In the genomic region with DNA sequence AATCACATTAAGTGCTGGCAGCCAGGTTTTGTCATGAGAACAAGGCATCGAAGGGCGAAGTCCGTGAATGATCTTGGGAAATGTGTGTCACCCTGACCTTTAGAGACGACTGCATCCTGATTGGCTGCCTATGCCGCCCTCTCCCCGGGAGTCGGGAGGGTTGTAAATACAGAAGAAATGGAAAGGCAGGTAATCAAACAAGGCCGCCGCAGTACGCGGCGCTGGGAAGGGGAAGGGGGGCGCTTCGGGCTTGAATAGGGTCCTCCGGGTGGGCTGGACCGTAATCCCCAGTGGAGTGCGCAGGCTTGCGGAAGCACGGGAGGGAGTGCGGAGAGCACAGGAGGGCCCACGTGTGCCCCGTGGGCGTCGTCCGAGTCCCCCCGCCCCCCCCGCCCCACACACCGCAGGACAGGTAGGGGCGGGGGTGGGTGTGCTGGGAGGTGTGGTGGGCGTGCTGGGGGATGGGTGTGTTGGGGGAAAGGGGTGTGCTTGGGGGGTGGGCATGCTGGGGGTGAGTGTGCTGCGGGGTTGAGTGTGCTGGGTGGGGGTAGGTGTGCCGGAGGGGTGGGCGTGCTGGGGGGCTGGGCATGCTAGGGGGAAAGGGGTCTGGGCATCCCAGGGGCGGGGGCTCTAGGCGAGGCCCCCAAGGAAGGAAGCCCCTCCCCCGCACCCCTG, we compare ENCODE assay signal across 8 cellular contexts.
DNase-seq lines count a peak whose midpoint lies in the region; ATAC-seq and TF ChIP-seq lines count a peak whose summit lies in the region.

No MANE protein-coding gene starts in this region.

- TF ChIP-seq CTCF in astrocyte of the cerebellum (IDR thresholded peaks at IDR 0.05; ENCODE audit: low read depth, low read length, missing control alignments), result no peak

- H3K9ac ChIP-seq in SK-N-MC (ENCODE audit: insufficient read length) (peak overlapping the region; percentile 72), skeletal muscle tissue (ENCODE audit: low read depth in 1 of 3, low read length in 3 of 3) (peak overlapping the region; percentile 89 to 95 (median 92))

- in situ Hi-C loops in HAP-1 (cut with MboI; ENCODE audit: low sequenced_read_pairs), result no loop called here
- in situ Hi-C loops in astrocyte of the cerebellum (cut with HindIII; ENCODE audit: low sequenced_read_pairs), result no loop called here

- H3K4me3 ChIP-seq in HAP-1 (peak overlapping the region; percentile 76), SK-N-MC (peak overlapping the region; percentile 83), astrocyte of the cerebellum (ENCODE audit: low read depth, low read length) (peak overlapping the region; percentile 85), iPS-18c (ENCODE audit: insufficient read depth, low read depth, low read length) (peak overlapping the region; percentile 74), skeletal muscle tissue (ENCODE audit: low read length in 3 of 3) (peak overlapping the region; percentile 83 to 95 (median 86))

- peak; percentile 57 for DNase-seq in A172 (ENCODE audit: low spot score)
- peak; percentile 10 to 52 for DNase-seq in HAP-1 (ENCODE audit: low spot score in 2 of 2)
- no peak for DNase-seq in SK-N-MC (ENCODE audit: low read depth, low spot score)
- no peak for DNase-seq in astrocyte of the cerebellum (ENCODE audit: low read depth)

- H3K27me3 ChIP-seq in HAP-1 (ENCODE audit: low read depth) (no peaks in the 10 kb centered on the region), skeletal muscle tissue (ENCODE audit: control insufficient read depth in 3 of 3, insufficient read depth in 3 of 3, low read length in 3 of 3) (no peaks in the 10 kb centered on the region)

- no peaks in the 10 kb centered on the region for H3K36me3 ChIP-seq in HAP-1 (replicated peaks)
- no peaks in the 10 kb centered on the region for H3K36me3 ChIP-seq in SK-N-MC (ENCODE audit: insufficient read depth, low read length)
- no peaks in the 10 kb centered on the region for H3K36me3 ChIP-seq in skeletal muscle tissue (ENCODE audit: control insufficient read depth in 3 of 3, insufficient read depth in 3 of 3, low read length in 3 of 3)

- H3K27ac ChIP-seq in SK-N-MC (no peak overlapping the region), skeletal muscle tissue (ENCODE audit: low read depth, low read length) (peak overlapping the region; percentile 94)

- ATAC-seq in HG02885 (IDR thresholded peaks at IDR 0.05; ENCODE audit: poor library complexity, unreplicated experiment), result no peak
- ATAC-seq in HG03432 (IDR thresholded peaks at IDR 0.05; ENCODE audit: unreplicated experiment), result no peak

- H3K4me1 ChIP-seq in HAP-1 (peaks cover 6% of the 10 kb centered on the region), skeletal muscle tissue (ENCODE audit: control insufficient read depth in 3 of 3, insufficient read depth in 3 of 3, low read length in 3 of 3) (peaks cover 44 to 62% (median 54%) of the 10 kb centered on the region in 3 donors)

- H3K9me3 ChIP-seq in HAP-1 (no peaks in the 10 kb centered on the region), SK-N-MC (ENCODE audit: low read depth, low read length) (no peaks in the 10 kb centered on the region), iPS-18c (ENCODE audit: control insufficient read depth, insufficient read depth, low read length) (no peaks in the 10 kb centered on the region), skeletal muscle tissue (ENCODE audit: control insufficient read depth in 3 of 3, low read length in 3 of 3) (no peaks in the 10 kb centered on the region)

Comparison
In these comparisons a context has a peak if more than half of its experiments do, and no peak if none do; other contexts are left out.
1. DNase-seq: peak in A172 (single experiment) and HAP-1 (2 of 2); none in SK-N-MC (single experiment) and astrocyte of the cerebellum (single experiment).
2. Peak in every context shown above with its lines, with median percentiles within 50 percentile points of each other: H3K4me3 ChIP-seq.